Comparison of ENCODE assay signal across 8 cellular contexts in genomic region chr22:29524440-29525191, GRCh38. TPM values are rescaled to one million over a fixed set of nuclear protein-coding genes. Genes with fewer than 3 reads are reported as not detected.
A peak's percentile ranks its signal among the peaks of the same experiment; 100 is the strongest.
DNase-seq lines count a peak whose midpoint lies in the region; ATAC-seq and TF ChIP-seq lines count a peak whose summit lies in the region.

No MANE protein-coding gene starts in this region.

- no peaks in the 10 kb centered on the region for H3K4me1 ChIP-seq in neural progenitor cell

- H3K36me3 ChIP-seq in SU-DHL-6 (ENCODE audit: low read length) (peaks cover 10% of the 10 kb centered on the region), neural progenitor cell (no peaks in the 10 kb centered on the region)

- ATAC-seq in GM19351 (IDR thresholded peaks at IDR 0.05; ENCODE audit: unreplicated experiment) (no peak), GM19395 (IDR thresholded peaks at IDR 0.05; ENCODE audit: unreplicated experiment) (no peak)

- no peaks in the 10 kb centered on the region for H3K9me2 ChIP-seq in SU-DHL-6 (replicated peaks; ENCODE audit: insufficient read depth, low read length)

- H3K27me3 Mint-ChIP-seq in endothelial cell (ENCODE audit: unreplicated experiment), result peaks cover 1% of the 10 kb centered on the region
- H3K27me3 Mint-ChIP-seq in neural progenitor cell (ENCODE audit: insufficient read depth, low read depth), result peaks cover 4% of the 10 kb centered on the region

- H3K9me3 ChIP-seq in SU-DHL-6 (ENCODE audit: insufficient read depth, low read length), result no peaks in the 10 kb centered on the region
- no peaks in the 10 kb centered on the region for H3K9me3 ChIP-seq in neural progenitor cell (ENCODE audit: low read depth)

- H3K27me3 ChIP-seq in SU-DHL-6 (ENCODE audit: low read length) (no peaks in the 10 kb centered on the region), neural progenitor cell (no peaks in the 10 kb centered on the region)

- H4K20me1 ChIP-seq in SU-DHL-6 (ENCODE audit: low read depth, low read length) (no peaks in the 10 kb centered on the region), neural progenitor cell (ENCODE audit: low read depth) (no peaks in the 10 kb centered on the region)

- H3K27ac ChIP-seq in SU-DHL-6 (ENCODE audit: low read depth, low read length), result no peak overlapping the region
- no peak overlapping the region for H3K27ac ChIP-seq in neural progenitor cell

- no peaks in the 10 kb centered on the region for H3F3A ChIP-seq in SU-DHL-6 (ENCODE audit: insufficient read depth)
- H3F3A ChIP-seq in neural progenitor cell (ENCODE audit: low read depth), result no peaks in the 10 kb centered on the region

- TF ChIP-seq CTCF in AG10803 (conservative IDR thresholded peaks at IDR 0.05; ENCODE audit: low read length) (peak; percentile 49), GM13976 (IDR thresholded peaks at IDR 0.05; ENCODE audit: borderline replicate concordance, control extremely low read depth, extremely low read depth, insufficient read depth, missing control alignments) (peak; percentile 37), SU-DHL-6 (IDR thresholded peaks at IDR 0.05; ENCODE audit: insufficient read depth, low read length, poor library complexity, severe bottlenecking) (peak; percentile 25), endothelial cell (IDR thresholded peaks at IDR 0.05; ENCODE audit: unreplicated experiment) (peak; percentile 12), neural progenitor cell (IDR thresholded peaks at IDR 0.05) (peak; percentile 54)

- H3K4me3 ChIP-seq in AG10803 (ENCODE audit: low read length) (no peak overlapping the region), SU-DHL-6 (ENCODE audit: insufficient read depth, low read length, poor library complexity, severe bottlenecking) (no peak overlapping the region), neural progenitor cell (no peak overlapping the region)

- H3K27ac Mint-ChIP-seq in endothelial cell (ENCODE audit: unreplicated experiment), result no peak overlapping the region
- no peak overlapping the region for H3K27ac Mint-ChIP-seq in neural progenitor cell

- DNase-seq in AG10803 (ENCODE audit: low read depth) (peak; percentile 23), GM13976 (ENCODE audit: low spot score) (peak; percentile 55), endothelial cell (ENCODE audit: low spot score) (peak; percentile 51), neural progenitor cell (ENCODE audit: low spot score) (peak; percentile 59), NCI-H128 (lab: John Stamatoyannopoulos, UW; ENCODE audit: unreplicated experiment) (no peak)

- H3K79me2 ChIP-seq in SU-DHL-6 (ENCODE audit: insufficient read depth, low read length) (no peaks in the 10 kb centered on the region), neural progenitor cell (ENCODE audit: low read depth) (no peaks in the 10 kb centered on the region)

- H3K4me2 ChIP-seq in SU-DHL-6 (ENCODE audit: low read depth, low read length, poor library complexity, severe bottlenecking) (no peak overlapping the region), neural progenitor cell (no peak overlapping the region)

- H3K9me3 Mint-ChIP-seq in endothelial cell (ENCODE audit: unreplicated experiment), result no peaks in the 10 kb centered on the region
- H3K9me3 Mint-ChIP-seq in neural progenitor cell, result no peaks in the 10 kb centered on the region

- H2AFZ ChIP-seq in SU-DHL-6 (ENCODE audit: low read depth, low read length, severe bottlenecking) (no peak overlapping the region), neural progenitor cell (replicated peaks) (no peak overlapping the region)

- H3K9ac ChIP-seq in SU-DHL-6 (ENCODE audit: low read length) (no peak overlapping the region), neural progenitor cell (no peak overlapping the region)

- in situ Hi-C loops in GM13976 (cut with MboI; ENCODE audit: low sequenced_read_pairs, unreplicated experiment), result no loop called here

- H3K36me3 Mint-ChIP-seq in endothelial cell (ENCODE audit: low read depth, unreplicated experiment) (peaks cover 48% of the 10 kb centered on the region), neural progenitor cell (peaks cover 30% of the 10 kb centered on the region)

- H3K4me3 Mint-ChIP-seq in endothelial cell (ENCODE audit: unreplicated experiment) (no peak overlapping the region), neural progenitor cell (no peak overlapping the region)

- H3K4me1 Mint-ChIP-seq in endothelial cell (ENCODE audit: unreplicated experiment), result no peaks in the 10 kb centered on the region
- no peaks in the 10 kb centered on the region for H3K4me1 Mint-ChIP-seq in neural progenitor cell

RNA-seq across cellular contexts. Expression of gene THOC5, which starts 28.9 kb away (rescaled TPM):
- total RNA-seq in endothelial cell (ENCODE audit: unreplicated experiment) (76.4 TPM), neural progenitor cell (ENCODE audit: low replicate concordance) (42.9 and 49.0 TPM in 2 replicates)

RNA-seq across cellular contexts. Expression of gene NEFH, which starts 44.6 kb away (rescaled TPM):
- total RNA-seq in endothelial cell (ENCODE audit: unreplicated experiment), result 18.2 TPM
- total RNA-seq in neural progenitor cell (ENCODE audit: low replicate concordance), result 0.31 and 0.43 TPM in 2 replicates

RNA-seq across cellular contexts. Expression of gene NIPSNAP1, which starts 56.3 kb away (rescaled TPM):
- total RNA-seq in endothelial cell (ENCODE audit: unreplicated experiment) (78.0 TPM), neural progenitor cell (ENCODE audit: low replicate concordance) (266 and 311 TPM in 2 replicates)

Comparison
In these comparisons a context has a peak if more than half of its experiments do, and no peak if none do; other contexts are left out.
1. RNA of gene NEFH, which starts 44.6 kb away (total RNA-seq): 18.2 TPM in endothelial cell (single experiment); 0.31 to 0.43 TPM in neural progenitor cell; every median in the first group is over 10 times any median in the second.
2. Peak in every context shown above with its lines, with median percentiles within 50 percentile points of each other: CTCF ChIP-seq.